Comparison of ENCODE assay signal across 20 cellular contexts in genomic region chr6:170030284-170031095, GRCh38.
DNase-seq lines count a peak whose midpoint lies in the region; ATAC-seq, FAIRE-seq and TF ChIP-seq lines count a peak whose summit lies in the region.
"Had no signal": no experiment of that assay in that cellular context is flagged by ENCODE, and none has a peak within 500 bp of the region (broad histone marks: within the 10 kb centered on the region; RNA-seq: fewer than 3 reads in every experiment).

No MANE protein-coding gene starts in this region.

- H3K23me2 ChIP-seq in H1 (ENCODE audit: low read depth, low read length) = no peaks in the 10 kb centered on the region

- H3K27ac Mint-ChIP-seq in natural killer cell treated with Interleukin-12 subunit alpha and Interleukin-12 subunit beta and Interleukin-15 and Interleukin-18, amount 100 ng/mL, for 72 hours = no peak overlapping the region
- H3K27ac Mint-ChIP-seq: stimulated activated effector memory CD8-positive, alpha-beta T cell treated with anti-CD3 and anti-CD28 coated beads, Interleukin-12 subunit alpha, Interleukin-12 subunit beta, amount 100 ng/mL, for 72 hours had no signal

- no peak overlapping the region for H2BK15ac ChIP-seq in H1 (ENCODE audit: low read length)

- H3K4ac ChIP-seq in H1 (replicated peaks; ENCODE audit: insufficient read length, low read depth, low read length) = no peak overlapping the region

- peak; percentile 4 for DNase-seq in activated T-cell treated with anti-CD3 and anti-CD28 coated beads, Interleukin-2, amount 50 U/mL, for 1 hour
- no peak for DNase-seq in activated T-cell treated with anti-CD3 and anti-CD28 coated beads, Interleukin-2, amount 50 U/mL, for 4 hours
- DNase-seq in H1 (ENCODE audit: low read depth in 1 of 2, low spot score in 2 of 2) (no peak), urothelium cell line (ENCODE audit: low spot score) (no peak), NCI-H1105 treated with DMSO at 0.1 percent for 48 hours (lab: John Stamatoyannopoulos, UW) (no peak)
- DNase-seq in natural killer cell treated with Interleukin-12 subunit alpha and Interleukin-12 subunit beta and Interleukin-15 and Interleukin-18, amount 100 ng/mL, for 72 hours (ENCODE audit: low spot score) = peak; percentile 16
- no peak for DNase-seq in stimulated activated naive CD4-positive, alpha-beta T cell treated with Interleukin-2 at 50 U/mL for 16 hours (lab: John Stamatoyannopoulos, UW)
- DNase-seq: activated CD4-positive, alpha-beta T cell treated with anti-CD3 and anti-CD28 coated beads, Interleukin-2, amount 50 U/mL, for 1 hour; brain microvascular endothelial cell; cortex of kidney; IMR-90; stimulated activated CD4-positive, alpha-beta T cell treated with anti-CD3 and anti-CD28 coated beads, Interleukin-1b, Interleukin-23, amount 100 ng/mL, for 48 hours had no signal

- H2BK120ac ChIP-seq in H1 (replicated peaks; ENCODE audit: low read depth, low read length) = no peak overlapping the region

- no peak overlapping the region for H2BK12ac ChIP-seq in H1 (ENCODE audit: low read depth, low read length)

- CTCF ChIA-PET in H1 (lab: Charles Lee; ENCODE audit: partially characterized antibody) = interaction anchor here (0.7 to 1.0 kb wide), 2 partner anchors 38 to 113 kb away, joined by 3 read pairs; no protein-coding TSS in a partner anchor

- no peak for FAIRE-seq in H1 (lab: Jason Lieb, UNC)
- FAIRE-seq in urothelium cell line (lab: Jason Lieb, UNC) = peak; percentile 40
- FAIRE-seq: A549, GM18507, RCC 7860 had no signal

- H3K27ac ChIP-seq in H1 (ENCODE audit: low read depth, low read length) = no peak overlapping the region
- H3K27ac ChIP-seq: A549, adrenal gland, BLaER1, brain microvascular endothelial cell had no signal

- H3K27me3 ChIP-seq in H1 (replicated peaks in 1 of 4; ENCODE audit: control insufficient read depth in 3 of 4, extremely low read depth in 1 of 4, insufficient read depth in 3 of 4, low read length in 3 of 4) = no peaks in the 10 kb centered on the region; a peak in 1 of 7 replicates
- H3K27me3 ChIP-seq: adrenal gland, BLaER1, brain microvascular endothelial cell had no signal

- TF ChIP-seq CTCF in H1 (IDR thresholded peaks at IDR 0.05; ENCODE audit: control extremely low read depth in 1 of 3, insufficient read depth in 1 of 3, low read depth in 1 of 3, low read length in 3 of 3) = no peak

- H3K14ac ChIP-seq in H1 (ENCODE audit: insufficient read length) = no peak overlapping the region

- H2AFZ ChIP-seq in H1 (ENCODE audit: low read length) = no peak overlapping the region

- no peak for TF ChIP-seq RAD21 in H1 (IDR thresholded peaks at IDR 0.05 in 1 of 2, conservative IDR thresholded peaks at IDR 0.05 in 1 of 2; ENCODE audit: low read depth in 2 of 2, low read length in 2 of 2)

- no peak overlapping the region for H2BK5ac ChIP-seq in H1 (ENCODE audit: low read depth, low read length)

- H4K8ac ChIP-seq in H1 (ENCODE audit: extremely low read depth, insufficient read depth, low read length) = no peak overlapping the region; the same call in 1 of the 2 replicates

- no peaks in the 10 kb centered on the region for H3K79me1 ChIP-seq in H1 (ENCODE audit: low read depth, low read length)

- TF ChIP-seq EP300 in H1 (IDR thresholded peaks at IDR 0.05; ENCODE audit: borderline replicate concordance in 1 of 2, low read depth in 2 of 2, low read length in 2 of 2) = no peak

- H3K9me3 Mint-ChIP-seq in activated T-cell treated with anti-CD3 and anti-CD28 coated beads, Interleukin-2, amount 50 U/mL, for 4 hours = peaks cover 10% of the 10 kb centered on the region
- no peaks in the 10 kb centered on the region for H3K9me3 Mint-ChIP-seq in natural killer cell treated with Interleukin-12 subunit alpha and Interleukin-12 subunit beta and Interleukin-15 and Interleukin-18, amount 100 ng/mL, for 72 hours
- H3K9me3 Mint-ChIP-seq: stimulated activated effector memory CD8-positive, alpha-beta T cell treated with anti-CD3 and anti-CD28 coated beads, Interleukin-12 subunit alpha, Interleukin-12 subunit beta, amount 100 ng/mL, for 72 hours had no signal

- POLR2A ChIA-PET in H1 (lab: Charles Lee; ENCODE audit: partially characterized antibody) = interaction anchor here (0.6 kb wide), 1 partner anchor 192 kb away, joined by 5 read pairs; no protein-coding TSS in a partner anchor

- no peaks in the 10 kb centered on the region for H3K27me3 Mint-ChIP-seq in activated T-cell treated with anti-CD3 and anti-CD28 coated beads, Interleukin-2, amount 50 U/mL, for 4 hours (ENCODE audit: low read depth)
- H3K27me3 Mint-ChIP-seq in natural killer cell treated with Interleukin-12 subunit alpha and Interleukin-12 subunit beta and Interleukin-15 and Interleukin-18, amount 100 ng/mL, for 72 hours = peaks cover 11 to 12% of the 10 kb centered on the region in 2 donors

- WGBS in H1 (ENCODE audit: extremely low coverage in 1 of 2, insufficient coverage in 1 of 2, insufficient read length in 1 of 2, insufficient replicate concordance in 2 of 2, low coverage in 1 of 2, low lambda C conversion rate in 2 of 2, missing lambda C conversion rate in 1 of 2), 2 experiments = 94% methylated on average over 16 of the region's 16 CpGs; no CpG with 5 or more reads in 1 of the 2 experiments

- H4K5ac ChIP-seq in H1 (ENCODE audit: insufficient read length, low read depth, low read length) = no peak overlapping the region

- peaks cover 3% of the 10 kb centered on the region for H3K36me3 Mint-ChIP-seq in activated T-cell treated with anti-CD3 and anti-CD28 coated beads, Interleukin-2, amount 50 U/mL, for 4 hours (ENCODE audit: insufficient read depth)
- H3K36me3 Mint-ChIP-seq in natural killer cell treated with Interleukin-12 subunit alpha and Interleukin-12 subunit beta and Interleukin-15 and Interleukin-18, amount 100 ng/mL, for 72 hours = no peaks in the 10 kb centered on the region
- H3K36me3 Mint-ChIP-seq: stimulated activated effector memory CD8-positive, alpha-beta T cell treated with anti-CD3 and anti-CD28 coated beads, Interleukin-12 subunit alpha, Interleukin-12 subunit beta, amount 100 ng/mL, for 72 hours had no signal

- H2BK20ac ChIP-seq in H1 (ENCODE audit: low read length) = no peak overlapping the region

- H3K9ac ChIP-seq in H1 (replicated peaks in 1 of 4; ENCODE audit: extremely low read depth in 1 of 4, low read depth in 3 of 4, low read length in 3 of 4) = no peak overlapping the region
- H3K9ac ChIP-seq: BLaER1 had no signal

- H4K20me1 ChIP-seq in H1 (replicated peaks in 1 of 2; ENCODE audit: control insufficient read depth in 1 of 2, insufficient read depth in 2 of 2, low read length in 2 of 2) = no peaks in the 10 kb centered on the region
- H4K20me1 ChIP-seq: BLaER1 had no signal

- H4K91ac ChIP-seq in H1 (replicated peaks; ENCODE audit: insufficient read length, low read length) = peak overlapping the region; percentile 67

- H3K18ac ChIP-seq in H1 (ENCODE audit: extremely low read depth, low read length) = no peak overlapping the region

- H3K56ac ChIP-seq in H1 (replicated peaks; ENCODE audit: insufficient read length, low read depth, low read length) = no peak overlapping the region

- no peaks in the 10 kb centered on the region for H3K36me3 ChIP-seq in H1 (ENCODE audit: control insufficient read depth in 2 of 4, insufficient read depth in 4 of 4, low read length in 3 of 4)
- H3K36me3 ChIP-seq: adrenal gland, BLaER1, brain microvascular endothelial cell, HAP-1 had no signal

- H2AK5ac ChIP-seq in H1 (ENCODE audit: low read depth, low read length) = no peak overlapping the region

- no peaks in the 10 kb centered on the region for H3K79me2 ChIP-seq in H1 (ENCODE audit: control insufficient read depth in 1 of 2, insufficient read depth in 2 of 2, low read length in 2 of 2)

- H3K23ac ChIP-seq in H1 (ENCODE audit: insufficient read length) = no peak overlapping the region

- no peak for ATAC-seq in activated T-cell treated with anti-CD3 and anti-CD28 coated beads, Interleukin-2, amount 50 U/mL, for 4 hours
- ATAC-seq in natural killer cell treated with Interleukin-12 subunit alpha and Interleukin-12 subunit beta and Interleukin-15 and Interleukin-18, amount 100 ng/mL, for 72 hours = no peak
- ATAC-seq in GM19395 (IDR thresholded peaks at IDR 0.05; ENCODE audit: unreplicated experiment) = no peak
- ATAC-seq: A549; stimulated activated effector memory CD8-positive, alpha-beta T cell treated with anti-CD3 and anti-CD28 coated beads, Interleukin-12 subunit alpha, Interleukin-12 subunit beta, amount 100 ng/mL, for 72 hours had no signal

- no peak overlapping the region for H3K4me3 ChIP-seq in H1 (ENCODE audit: extremely low read depth in 1 of 4, insufficient read depth in 2 of 4, low read depth in 3 of 4, low read length in 4 of 4)
- H3K4me3 ChIP-seq: A549, adrenal gland, BLaER1, HAP-1 had no signal

- no peak overlapping the region for H3K4me2 ChIP-seq in H1 (ENCODE audit: insufficient read depth in 1 of 2, low read depth in 2 of 2, low read length in 2 of 2)
- H3K4me2 ChIP-seq: A549, BLaER1 had no signal

- peaks cover 0 to 9% (median 1%) of the 10 kb centered on the region in 4 experiments; a peak in 4 of 7 replicates for H3K4me1 ChIP-seq in H1 (replicated peaks in 1 of 4; ENCODE audit: control insufficient read depth in 3 of 4, insufficient read depth in 4 of 4, low read length in 3 of 4)
- H3K4me1 ChIP-seq: A549, adrenal gland, BLaER1, HAP-1 had no signal

- no peak overlapping the region for H3K4me3 Mint-ChIP-seq in activated T-cell treated with anti-CD3 and anti-CD28 coated beads, Interleukin-2, amount 50 U/mL, for 4 hours
- H3K4me3 Mint-ChIP-seq in natural killer cell treated with Interleukin-12 subunit alpha and Interleukin-12 subunit beta and Interleukin-15 and Interleukin-18, amount 100 ng/mL, for 72 hours = no peak overlapping the region
- H3K4me3 Mint-ChIP-seq: stimulated activated effector memory CD8-positive, alpha-beta T cell treated with anti-CD3 and anti-CD28 coated beads, Interleukin-12 subunit alpha, Interleukin-12 subunit beta, amount 100 ng/mL, for 72 hours had no signal

- no peaks in the 10 kb centered on the region for H3K4me1 Mint-ChIP-seq in activated T-cell treated with anti-CD3 and anti-CD28 coated beads, Interleukin-2, amount 50 U/mL, for 4 hours (ENCODE audit: low read depth)
- peaks cover 4 to 13% of the 10 kb centered on the region in 2 donors for H3K4me1 Mint-ChIP-seq in natural killer cell treated with Interleukin-12 subunit alpha and Interleukin-12 subunit beta and Interleukin-15 and Interleukin-18, amount 100 ng/mL, for 72 hours (ENCODE audit: low read depth in 2 of 2)
- H3K4me1 Mint-ChIP-seq: stimulated activated effector memory CD8-positive, alpha-beta T cell treated with anti-CD3 and anti-CD28 coated beads, Interleukin-12 subunit alpha, Interleukin-12 subunit beta, amount 100 ng/mL, for 72 hours had no signal

- H3K9me3 ChIP-seq in H1 (ENCODE audit: insufficient read depth in 2 of 2, low read depth in 1 of 2, low read length in 1 of 2) = peaks cover 0 to 6% of the 10 kb centered on the region in 2 experiments; a peak in 2 of 4 replicates
- H3K9me3 ChIP-seq: A549, adrenal gland had no signal

- no peak for TF ChIP-seq POLR2A in H1 (IDR thresholded peaks at IDR 0.05; ENCODE audit: control extremely low read depth in 1 of 2, low read depth in 2 of 2, low read length in 2 of 2)

TF ChIP-seq in H1, 55 proteins besides CTCF, POLR2A, EP300 and RAD21 (continues in another document):
- TF ChIP-seq EGR1 (IDR thresholded peaks at IDR 0.05; ENCODE audit: borderline replicate concordance, low read depth, low read length) = no peak
- TF ChIP-seq SIN3A (conservative IDR thresholded peaks at IDR 0.05 in 1 of 2, IDR thresholded peaks at IDR 0.05 in 1 of 2; ENCODE audit: low read depth in 1 of 2, low read length in 2 of 2) = no peak

Comparison
In these comparisons a context has a peak if more than half of its experiments do, and no peak if none do; other contexts are left out.
1. DNase-seq: peak in activated T-cell treated with anti-CD3 and anti-CD28 coated beads, Interleukin-2, amount 50 U/mL, for 1 hour (single experiment) and natural killer cell treated with Interleukin-12 subunit alpha and Interleukin-12 subunit beta and Interleukin-15 and Interleukin-18, amount 100 ng/mL, for 72 hours (single experiment); none in activated T-cell treated with anti-CD3 and anti-CD28 coated beads, Interleukin-2, amount 50 U/mL, for 4 hours (single experiment), H1 (0 of 2), urothelium cell line (single experiment), stimulated activated naive CD4-positive, alpha-beta T cell treated with Interleukin-2 at 50 U/mL for 16 hours (single experiment) and NCI-H1105 treated with DMSO at 0.1 percent for 48 hours (single experiment).